1 cellular context compared by ENCODE assay signal in the genomic region with DNA sequence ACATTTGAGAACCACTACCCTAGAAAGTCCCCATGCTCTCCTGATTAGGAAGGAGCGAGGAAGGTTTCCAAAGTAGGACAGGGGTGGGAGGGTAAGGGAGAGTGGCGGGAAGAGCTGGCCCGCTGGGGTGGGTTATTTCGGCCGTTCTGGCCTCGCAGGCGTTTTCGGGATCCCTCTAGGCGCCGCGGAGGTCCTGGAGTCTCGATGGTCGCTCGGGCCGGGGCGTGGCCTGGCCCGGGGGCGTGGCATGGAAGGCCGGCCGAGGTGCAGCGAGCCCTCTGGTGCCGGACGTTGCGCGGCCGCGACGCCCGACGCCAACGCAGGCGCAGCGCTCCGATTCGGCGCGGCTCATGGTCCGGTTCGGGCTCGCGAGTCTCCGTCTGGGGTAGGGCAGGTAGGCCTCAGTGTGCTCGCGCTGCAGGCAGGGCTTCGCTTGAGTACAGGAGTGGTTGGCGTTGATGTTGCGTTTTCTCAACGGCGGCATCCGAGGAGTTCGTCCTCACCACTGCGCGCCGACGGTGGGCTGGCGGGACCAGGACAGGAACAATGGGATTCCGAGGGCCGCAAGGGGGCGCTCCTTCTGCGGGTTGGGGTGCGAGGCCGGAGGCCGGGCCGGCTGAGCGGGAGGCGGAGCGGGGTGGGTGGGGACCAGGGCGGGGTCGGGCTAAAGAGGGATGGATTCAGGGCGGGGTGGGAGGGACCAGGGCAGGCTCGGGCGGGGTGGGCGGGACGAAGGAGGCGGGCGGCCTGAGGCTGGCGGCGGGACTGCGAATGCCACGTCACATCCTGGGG.
TF ChIP-seq lines count a peak whose summit lies in the region.

A gene with protein sequence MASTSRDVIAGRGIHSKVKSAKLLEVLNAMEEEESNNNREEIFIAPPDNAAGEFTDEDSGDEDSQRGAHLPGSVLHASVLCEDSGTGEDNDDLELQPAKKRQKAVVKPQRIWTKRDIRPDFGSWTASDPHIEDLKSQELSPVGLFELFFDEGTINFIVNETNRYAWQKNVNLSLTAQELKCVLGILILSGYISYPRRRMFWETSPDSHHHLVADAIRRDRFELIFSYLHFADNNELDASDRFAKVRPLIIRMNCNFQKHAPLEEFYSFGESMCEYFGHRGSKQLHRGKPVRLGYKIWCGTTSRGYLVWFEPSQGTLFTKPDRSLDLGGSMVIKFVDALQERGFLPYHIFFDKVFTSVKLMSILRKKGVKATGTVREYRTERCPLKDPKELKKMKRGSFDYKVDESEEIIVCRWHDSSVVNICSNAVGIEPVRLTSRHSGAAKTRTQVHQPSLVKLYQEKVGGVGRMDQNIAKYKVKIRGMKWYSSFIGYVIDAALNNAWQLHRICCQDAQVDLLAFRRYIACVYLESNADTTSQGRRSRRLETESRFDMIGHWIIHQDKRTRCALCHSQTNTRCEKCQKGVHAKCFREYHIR (plus strand): TSS at position 287 of the 792 bp plus-strand sequence. CDS start 7,628 bp downstream, outside the sequence.

TF ChIP-seq in H1, 55 proteins besides CTCF, POLR2A, EP300 and RAD21 (continued from another document):
- TF ChIP-seq CBX8 (IDR thresholded peaks at IDR 0.05; ENCODE audit: borderline replicate concordance, low read depth, low read length) = no peak
- no peak for TF ChIP-seq YY1 (IDR thresholded peaks at IDR 0.05; ENCODE audit: low read depth, low read length)
- TF ChIP-seq ZNF274 (IDR thresholded peaks at IDR 0.05; ENCODE audit: borderline replicate concordance, extremely low read depth, low read length) = no peak
